In genomic region chr11:100469835-100470234, GRCh38 we compare ENCODE assay signal across 28 cellular contexts.
"Had no signal": no experiment of that assay in that cellular context is flagged by ENCODE, and none has a peak within 500 bp of the region (broad histone marks: within the 10 kb centered on the region; RNA-seq: fewer than 3 reads in every experiment).

No MANE protein-coding gene starts in this region.

- H3K27me3 Mint-ChIP-seq: activated B cell treated with CpG ODN at 0.5 μM for 24 hours; activated CD8-positive, alpha-beta memory T cell treated with anti-CD3 and anti-CD28 coated beads, Interleukin-2, amount 10 ng/mL, durations not matched to agents 7 days and 5 days; activated naive CD4-positive, alpha-beta T cell treated with anti-CD3 and anti-CD28 coated beads, Interleukin-2, amount 50 U/mL, for 24 hours; activated naive CD8-positive, alpha-beta T cell treated with anti-CD3 and anti-CD28 coated beads, Interleukin-2, amount 50 U/mL, for 24 hours; naive thymus-derived CD4-positive, alpha-beta T cell had no signal

- H3K36me3 Mint-ChIP-seq: activated CD8-positive, alpha-beta memory T cell treated with anti-CD3 and anti-CD28 coated beads, Interleukin-2, amount 10 ng/mL, durations not matched to agents 7 days and 5 days; activated naive CD4-positive, alpha-beta T cell treated with anti-CD3 and anti-CD28 coated beads, Interleukin-2, amount 50 U/mL, for 24 hours; mesothelial cell of epicardium; naive thymus-derived CD4-positive, alpha-beta T cell had no signal

- H3K4me1 ChIP-seq: foreskin keratinocyte, pancreas, prostate gland, spleen, uterus had no signal

- DNase-seq: activated B cell treated with CpG ODN at 0.5 μM for 24 hours; activated CD4-positive, alpha-beta T cell treated with anti-CD3 and anti-CD28 coated beads, Interleukin-2, amount 50 U/mL, for 1 hour; activated CD8-positive, alpha-beta memory T cell treated with anti-CD3 and anti-CD28 coated beads, Interleukin-2, amount 10 ng/mL, durations not matched to agents 7 days and 5 days; activated CD8-positive, alpha-beta T cell treated with anti-CD3 and anti-CD28 coated beads, Interleukin-2, amount 10 ng/mL, durations not matched to agents 7 days and 5 days; activated naive CD8-positive, alpha-beta T cell treated with anti-CD3 and anti-CD28 coated beads, Interleukin-2, amount 50 U/mL, for 24 hours; activated T-cell treated with anti-CD3 and anti-CD28 coated beads, Interleukin-2, amount 50 U/mL, for 48 hours; amygdala; caudate nucleus; foreskin keratinocyte; heart right ventricle; mammary epithelial cell; naive thymus-derived CD4-positive, alpha-beta T cell; nucleus accumbens; pancreas; retina; spleen; stimulated activated naive CD4-positive, alpha-beta T cell; T-helper 1 cell; trophoblast cell; uterus had no signal

- H3K27ac ChIP-seq: foreskin keratinocyte, heart right ventricle, pancreas, prostate gland, spleen, uterus had no signal

- H3K4me3 Mint-ChIP-seq: activated B cell treated with CpG ODN at 0.5 μM for 24 hours; activated CD8-positive, alpha-beta memory T cell treated with anti-CD3 and anti-CD28 coated beads, Interleukin-2, amount 10 ng/mL, durations not matched to agents 7 days and 5 days; activated CD8-positive, alpha-beta T cell treated with anti-CD3 and anti-CD28 coated beads, Interleukin-2, amount 10 ng/mL, durations not matched to agents 7 days and 5 days; activated naive CD4-positive, alpha-beta T cell treated with anti-CD3 and anti-CD28 coated beads, Interleukin-2, amount 50 U/mL, for 24 hours; activated naive CD8-positive, alpha-beta T cell treated with anti-CD3 and anti-CD28 coated beads, Interleukin-2, amount 50 U/mL, for 24 hours; mesothelial cell of epicardium; naive thymus-derived CD4-positive, alpha-beta T cell; neural crest cell; T-helper 2 cell treated with Interferon-gamma antibody and Interleukin-4, amounts not matched to agents 5 μg/mL and 100 μg/mL, for 36 hours had no signal

- H3K4me1 Mint-ChIP-seq: activated B cell treated with CpG ODN at 0.5 μM for 24 hours; activated CD8-positive, alpha-beta memory T cell treated with anti-CD3 and anti-CD28 coated beads, Interleukin-2, amount 10 ng/mL, durations not matched to agents 7 days and 5 days; activated naive CD4-positive, alpha-beta T cell treated with anti-CD3 and anti-CD28 coated beads, Interleukin-2, amount 50 U/mL, for 24 hours; activated naive CD8-positive, alpha-beta T cell treated with anti-CD3 and anti-CD28 coated beads, Interleukin-2, amount 50 U/mL, for 24 hours; naive thymus-derived CD4-positive, alpha-beta T cell; neural crest cell had no signal

- H3K36me3 ChIP-seq: heart right ventricle, pancreas, prostate gland, spleen, uterus had no signal

- ATAC-seq: activated CD8-positive, alpha-beta memory T cell treated with anti-CD3 and anti-CD28 coated beads, Interleukin-2, amount 10 ng/mL, durations not matched to agents 7 days and 5 days; activated CD8-positive, alpha-beta T cell treated with anti-CD3 and anti-CD28 coated beads, Interleukin-2, amount 10 ng/mL, durations not matched to agents 7 days and 5 days; activated naive CD8-positive, alpha-beta T cell treated with anti-CD3 and anti-CD28 coated beads, Interleukin-2, amount 50 U/mL, for 24 hours; esophagus mucosa; foreskin keratinocyte; naive thymus-derived CD4-positive, alpha-beta T cell; pancreas had no signal

- H3K9me3 ChIP-seq: pancreas, prostate gland, uterus had no signal

- H3K27ac Mint-ChIP-seq: activated B cell treated with CpG ODN at 0.5 μM for 24 hours; activated CD8-positive, alpha-beta memory T cell treated with anti-CD3 and anti-CD28 coated beads, Interleukin-2, amount 10 ng/mL, durations not matched to agents 7 days and 5 days; activated CD8-positive, alpha-beta T cell treated with anti-CD3 and anti-CD28 coated beads, Interleukin-2, amount 10 ng/mL, durations not matched to agents 7 days and 5 days; activated naive CD4-positive, alpha-beta T cell treated with anti-CD3 and anti-CD28 coated beads, Interleukin-2, amount 50 U/mL, for 24 hours; activated naive CD8-positive, alpha-beta T cell treated with anti-CD3 and anti-CD28 coated beads, Interleukin-2, amount 50 U/mL, for 24 hours; activated T-helper 2 cell treated with anti-CD3 and anti-CD28 coated beads, Interferon-gamma antibody, Interleukin-2, Interleukin-4, amounts not matched to agents 10 μg/mL and 5 μg/mL and 100 μg/mL, durations not matched to agents 14 hours and 24 hours and 36 hours; mesothelial cell of epicardium; naive thymus-derived CD4-positive, alpha-beta T cell; T-helper 2 cell treated with Interferon-gamma antibody and Interleukin-4, amounts not matched to agents 5 μg/mL and 100 μg/mL, for 36 hours had no signal

- H3K4me3 ChIP-seq: heart right ventricle, pancreas, prostate gland, spleen, uterus had no signal

- H3K27me3 ChIP-seq: foreskin keratinocyte, heart right ventricle, pancreas, spleen, uterus had no signal

- FAIRE-seq: islet of Langerhans, pancreas had no signal
